In genomic region chr3:149968216-149968615, GRCh38 we compare ENCODE assay signal across 11 cellular contexts. TPM values are rescaled to one million over a fixed set of nuclear protein-coding genes. Genes with fewer than 3 reads are reported as not detected.
A peak's percentile ranks its signal among the peaks of the same experiment; 100 is the strongest.
DNase-seq lines count a peak whose midpoint lies in the region; ATAC-seq and TF ChIP-seq lines count a peak whose summit lies in the region.
"Had no signal": no experiment of that assay in that cellular context is flagged by ENCODE, and none has a peak within 500 bp of the region (broad histone marks: within the 10 kb centered on the region; RNA-seq: fewer than 3 reads in every experiment).

No MANE protein-coding gene starts in this region.

- ATAC-seq in HG03139 (IDR thresholded peaks at IDR 0.05; ENCODE audit: unreplicated experiment) = no peak
- no peak for ATAC-seq in activated T-helper 17 cell treated with anti-CD3 and anti-CD28 coated beads, Interleukin-2, amount 50 U/mL, for 72 hours (replicated peaks)

- no peak for TF ChIP-seq CTCF in BJ (IDR thresholded peaks at IDR 0.05; ENCODE audit: insufficient read depth, low read depth, low read length)

- H3K9me3 Mint-ChIP-seq in activated T-helper 17 cell treated with anti-CD3 and anti-CD28 coated beads, Interleukin-2, amount 50 U/mL, for 72 hours = no peaks in the 10 kb centered on the region

- H3K9ac ChIP-seq in HUES64 (ENCODE audit: low read depth, low read length) = peak overlapping the region; percentile 97

- POLR2A ChIA-PET in BJ (lab: Charles Lee) = no interaction called here

- H3K27me3 Mint-ChIP-seq in activated T-helper 17 cell treated with anti-CD3 and anti-CD28 coated beads, Interleukin-2, amount 50 U/mL, for 72 hours = peaks cover 6% of the 10 kb centered on the region

- no peaks in the 10 kb centered on the region for H3K9me3 ChIP-seq in HUES64 (ENCODE audit: insufficient read depth, low read depth, low read length)

- CTCF ChIA-PET in BJ (lab: Yijun Ruan, JAX) = interaction anchor here (1.3 to 4.7 kb wide), 5 partner anchors 10 to 257 kb away, joined by 8 to 79 read pairs (median 30); no protein-coding TSS in a partner anchor

- H3K36me3 ChIP-seq in BJ (ENCODE audit: control insufficient read depth, insufficient read depth, low read length) (0 out of 2 replicates have a peak, but pooled peaks cover 4% of the 10 kb centered on the region), HUES64 (ENCODE audit: insufficient read depth, low read length) (peaks cover 52% of the 10 kb centered on the region)

- peaks cover 10% of the 10 kb centered on the region for H3K4me1 Mint-ChIP-seq in activated T-helper 17 cell treated with anti-CD3 and anti-CD28 coated beads, Interleukin-2, amount 50 U/mL, for 72 hours

- peak overlapping the region; percentile 96 for H3K27ac ChIP-seq in HUES64 (ENCODE audit: low read depth, low read length)

- H3K4me3 Mint-ChIP-seq in activated T-helper 17 cell treated with anti-CD3 and anti-CD28 coated beads, Interleukin-2, amount 50 U/mL, for 72 hours = no peak overlapping the region

- peaks cover 44% of the 10 kb centered on the region for H3K4me1 ChIP-seq in HUES64 (ENCODE audit: insufficient read depth, low read length)

- DNase-seq in BJ (ENCODE audit: low read depth) (no peak), amniotic epithelial cell (ENCODE audit: low read depth) (peak; percentile 31), kidney tubule cell (ENCODE audit: low spot score) (peak; percentile 76), NCI-H1694 treated with DMSO at 0.1 percent for 48 hours (lab: John Stamatoyannopoulos, UW) (no peak), DMS153 (lab: John Stamatoyannopoulos, UW) (no peak)
- DNase-seq: activated T-cell treated with anti-CD3 and anti-CD28 coated beads for 4 hours; NCI-H774; stimulated activated CD4-positive, alpha-beta T cell treated with anti-CD3 and anti-CD28 coated beads, Interleukin-4, amount 100 ng/mL, for 4 hours had no signal

- no peak overlapping the region for H3K27ac Mint-ChIP-seq in activated T-helper 17 cell treated with anti-CD3 and anti-CD28 coated beads, Interleukin-2, amount 50 U/mL, for 72 hours

- H3K4me3 ChIP-seq in BJ (ENCODE audit: low read depth, low read length) = peak overlapping the region; percentile 97; the same call in 1 of the 2 replicates
- H3K4me3 ChIP-seq in HUES64 (ENCODE audit: low read length) = peak overlapping the region; percentile 82

- H3K36me3 Mint-ChIP-seq in activated T-helper 17 cell treated with anti-CD3 and anti-CD28 coated beads, Interleukin-2, amount 50 U/mL, for 72 hours (ENCODE audit: low read depth) = peaks cover 6% of the 10 kb centered on the region

- WGBS in HUES64 = 27% methylated on average over 8 of the region's 8 CpGs

- H3K27me3 ChIP-seq in BJ (ENCODE audit: control insufficient read depth, insufficient read depth, low read length) = no peaks in the 10 kb centered on the region
- no peaks in the 10 kb centered on the region for H3K27me3 ChIP-seq in HUES64 (ENCODE audit: insufficient read depth, low read length)

RNA-seq across cellular contexts. Expression of gene PFN2, which starts 2.5 kb away (rescaled TPM):
- polyA plus RNA-seq in BJ (2011; rRNA removed) = 195 and 307 TPM in 2 replicates
- polyA minus RNA-seq in BJ (2011; rRNA and poly(A)+ RNA removed) = 56.8 and 63.1 TPM in 2 replicates
- 205 TPM for polyA plus RNA-seq in HUES64 (2013, experiment 1 of 2)
- 255 TPM for polyA plus RNA-seq in HUES64 (2013, experiment 2 of 2)
- 1 to 10 TPM; 1.8 to 2.0 TPM for total RNA-seq in activated T-helper 17 cell treated with anti-CD3 and anti-CD28 coated beads, Interleukin-2, amount 50 U/mL, for 72 hours

Comparison
In these comparisons a context has a peak if more than half of its experiments do, and no peak if none do; other contexts are left out.
1. DNase-seq: peak in amniotic epithelial cell (single experiment) and kidney tubule cell (single experiment); none in BJ (single experiment), NCI-H1694 treated with DMSO at 0.1 percent for 48 hours (single experiment) and DMS153 (single experiment).